Comparison of ENCODE assay signal across 28 cellular contexts in the genomic region with DNA sequence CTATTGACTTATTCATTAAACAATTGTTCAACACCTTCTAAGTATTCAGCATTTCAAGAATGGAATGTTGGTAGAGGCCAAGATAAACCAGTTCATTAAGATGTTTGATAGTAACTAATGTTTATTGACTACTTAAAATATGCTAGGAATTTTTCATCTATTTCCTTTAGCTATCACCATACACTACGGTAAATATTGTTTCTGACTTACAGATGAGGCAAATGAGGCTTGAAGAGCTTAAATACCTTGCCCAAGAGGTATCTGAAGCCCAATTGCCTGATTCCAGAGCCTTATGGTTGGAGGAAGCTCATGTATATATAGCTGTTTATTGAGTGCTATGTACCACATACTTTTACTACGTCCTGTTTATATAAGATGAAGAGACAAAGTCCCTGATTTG.
A peak's percentile ranks its signal among the peaks of the same experiment; 100 is the strongest.
DNase-seq lines count a peak whose midpoint lies in the region; ATAC-seq, FAIRE-seq and TF ChIP-seq lines count a peak whose summit lies in the region.
"Had no signal": no experiment of that assay in that cellular context is flagged by ENCODE, and none has a peak within 500 bp of the region (broad histone marks: within the 10 kb centered on the region; RNA-seq: fewer than 3 reads in every experiment).

No MANE protein-coding gene starts in this region.

- no peaks in the 10 kb centered on the region for H3K27me3 Mint-ChIP-seq in progenitor cell of endocrine pancreas
- peaks cover 1% of the 10 kb centered on the region for H3K27me3 Mint-ChIP-seq in activated CD8-positive, alpha-beta T cell treated with anti-CD3 and anti-CD28 coated beads for 36 hours
- H3K27me3 Mint-ChIP-seq in activated CD8-positive, alpha-beta memory T cell treated with anti-CD3 and anti-CD28 coated beads, Interleukin-2, amount 10 ng/mL, durations not matched to agents 7 days and 5 days = no peaks in the 10 kb centered on the region
- H3K27me3 Mint-ChIP-seq: activated CD4-positive, alpha-beta T cell treated with anti-CD3 and anti-CD28 coated beads for 36 hours; naive thymus-derived CD4-positive, alpha-beta T cell; stimulated activated memory B cell treated with anti-CD40 and anti-IgM and Interleukin-4, amounts not matched to agents 10 μg/mL and 1 μg/mL and 100 μg/mL, for 72 hours had no signal

- H3K4me2 ChIP-seq in endothelial cell of umbilical vein (ENCODE audit: insufficient read depth, low read length) = peak overlapping the region; percentile 67
- H3K4me2 ChIP-seq: BLaER1 had no signal

- peak overlapping the region; percentile 55 for H3K9ac ChIP-seq in endothelial cell of umbilical vein (replicated peaks; ENCODE audit: extremely low read depth, insufficient read depth, low read length)
- H3K9ac ChIP-seq: BLaER1 had no signal

- no peak overlapping the region for H3K4me3 ChIP-seq in endothelial cell of umbilical vein (replicated peaks in 1 of 3; ENCODE audit: insufficient read depth in 1 of 3, low read depth in 1 of 3, low read length in 3 of 3)
- H3K4me3 ChIP-seq: BLaER1, HAP-1, MG63, spleen had no signal

- no peak overlapping the region for H3K4me3 Mint-ChIP-seq in progenitor cell of endocrine pancreas (ENCODE audit: low read depth)
- H3K4me3 Mint-ChIP-seq in activated CD8-positive, alpha-beta T cell treated with anti-CD3 and anti-CD28 coated beads for 36 hours = no peak overlapping the region
- H3K4me3 Mint-ChIP-seq in activated CD8-positive, alpha-beta memory T cell treated with anti-CD3 and anti-CD28 coated beads, Interleukin-2, amount 10 ng/mL, durations not matched to agents 7 days and 5 days = no peak overlapping the region
- H3K4me3 Mint-ChIP-seq: activated CD4-positive, alpha-beta T cell treated with anti-CD3 and anti-CD28 coated beads for 36 hours; activated naive CD4-positive, alpha-beta T cell treated with anti-CD3 and anti-CD28 coated beads for 36 hours; activated T-cell treated with anti-CD3 and anti-CD28 coated beads, Interleukin-2, amount 50 U/mL, for 72 hours; naive thymus-derived CD4-positive, alpha-beta T cell; stimulated activated memory B cell treated with anti-CD40 and anti-IgM and Interleukin-4, amounts not matched to agents 10 μg/mL and 1 μg/mL and 100 μg/mL, for 72 hours had no signal

- TF ChIP-seq CTCF in D721Med (IDR thresholded peaks at IDR 0.05; ENCODE audit: insufficient read depth, missing control alignments) (no peak), endothelial cell of umbilical vein (IDR thresholded peaks at IDR 0.05; ENCODE audit: extremely low read depth in 1 of 2, insufficient read depth in 1 of 2, low read depth in 1 of 2, low read length in 2 of 2) (no peak), progenitor cell of endocrine pancreas (IDR thresholded peaks at IDR 0.05; ENCODE audit: unreplicated experiment) (no peak)
- no peak for TF ChIP-seq CTCF in activated CD8-positive, alpha-beta T cell treated with anti-CD3 and anti-CD28 coated beads for 36 hours (IDR thresholded peaks at IDR 0.05)

- peaks cover 14% of the 10 kb centered on the region for H3K4me1 ChIP-seq in endothelial cell of umbilical vein (ENCODE audit: control insufficient read depth, extremely low read depth, insufficient read depth, low read length)
- H3K4me1 ChIP-seq: BLaER1, HAP-1, spleen had no signal

- FAIRE-seq in D721Med (lab: Jason Lieb, UNC) (peak; percentile 6), endothelial cell of umbilical vein (lab: Jason Lieb, UNC) (no peak)
- FAIRE-seq: GM19239 had no signal

- dilution Hi-C loops in endothelial cell of umbilical vein (cut with MboI; ENCODE audit: extremely low pct_ligation_motif_present, low sequenced_read_pairs) = no loop called here

- H3K27ac Mint-ChIP-seq in progenitor cell of endocrine pancreas = peak overlapping the region; percentile 69
- H3K27ac Mint-ChIP-seq in activated CD8-positive, alpha-beta T cell treated with anti-CD3 and anti-CD28 coated beads for 36 hours = no peak overlapping the region
- no peak overlapping the region for H3K27ac Mint-ChIP-seq in activated CD8-positive, alpha-beta memory T cell treated with anti-CD3 and anti-CD28 coated beads, Interleukin-2, amount 10 ng/mL, durations not matched to agents 7 days and 5 days
- H3K27ac Mint-ChIP-seq: activated CD4-positive, alpha-beta T cell treated with anti-CD3 and anti-CD28 coated beads for 36 hours; activated naive CD4-positive, alpha-beta T cell treated with anti-CD3 and anti-CD28 coated beads for 36 hours; activated T-cell treated with anti-CD3 and anti-CD28 coated beads, Interleukin-2, amount 50 U/mL, for 72 hours; naive thymus-derived CD4-positive, alpha-beta T cell; stimulated activated memory B cell treated with anti-CD40 and anti-IgM and Interleukin-4, amounts not matched to agents 10 μg/mL and 1 μg/mL and 100 μg/mL, for 72 hours had no signal

- intact Hi-C loops in endothelial cell of umbilical vein (cut with micrococcal nuclease) = loop anchor here (1.0 to 5.0 kb wide), 7 partner anchors 42 to 1206 kb away; no protein-coding TSS in a partner anchor
- intact Hi-C loops in activated CD8-positive, alpha-beta T cell treated with anti-CD3 and anti-CD28 coated beads for 36 hours (cut with micrococcal nuclease) = no loop called here

- DNase-seq in D721Med (ENCODE audit: insufficient read length, low spot score) (no peak), NCI-H226 (peak; percentile 31), endothelial cell of umbilical vein (ENCODE audit: low read depth, low spot score) (peak; percentile 73), progenitor cell of endocrine pancreas (ENCODE audit: low spot score, unreplicated experiment) (no peak), dedifferentiated amniotic fluid mesenchymal stem cell (ENCODE audit: extremely low spot score) (no peak), activated gamma-delta T cell (lab: John Stamatoyannopoulos, UW) (no peak)
- DNase-seq in activated CD8-positive, alpha-beta T cell treated with anti-CD3 and anti-CD28 coated beads for 36 hours = no peak
- DNase-seq in activated CD8-positive, alpha-beta memory T cell treated with anti-CD3 and anti-CD28 coated beads, Interleukin-2, amount 10 ng/mL, durations not matched to agents 7 days and 5 days = no peak
- DNase-seq: activated CD4-positive, alpha-beta T cell treated with anti-CD3 and anti-CD28 coated beads for 36 hours; activated naive CD4-positive, alpha-beta T cell treated with anti-CD3 and anti-CD28 coated beads for 36 hours; activated T-cell treated with anti-CD3 and anti-CD28 coated beads, Interleukin-2, amount 50 U/mL, for 72 hours; central memory CD4-positive, alpha-beta T cell; head of caudate nucleus; left cardiac atrium; MG63; naive thymus-derived CD4-positive, alpha-beta T cell; NCI-H2081; NCI-H446; nucleus accumbens; retina; SIG-M5; spleen; stimulated activated CD4-positive, alpha-beta T cell treated with anti-CD3 and anti-CD28 coated beads, Interleukin-2, amount 100 ng/mL, for 48 hours had no signal

- H3K9me1 ChIP-seq in endothelial cell of umbilical vein (replicated peaks; ENCODE audit: control insufficient read depth, extremely low read depth, insufficient read depth, low read length) = no peaks in the 10 kb centered on the region

- POLR2A ChIA-PET in endothelial cell of umbilical vein (lab: Charles Lee) = interaction anchor here (1.4 to 1.9 kb wide), 2 partner anchors 169 to 574 kb away, joined by 4 to 7 read pairs; partner anchors contain the start of gene SPRY2
- POLR2A ChIA-PET in activated CD8-positive, alpha-beta T cell treated with anti-CD3 and anti-CD28 coated beads for 36 hours (lab: Charles Lee) = no interaction called here

- peak overlapping the region; percentile 76 for H3K27ac ChIP-seq in endothelial cell of umbilical vein (ENCODE audit: insufficient read depth, low read depth, low read length)
- H3K27ac ChIP-seq: BLaER1, epithelial cell of prostate, spleen had no signal

- ATAC-seq in activated CD8-positive, alpha-beta T cell treated with anti-CD3 and anti-CD28 coated beads for 36 hours = no peak
- ATAC-seq in activated CD8-positive, alpha-beta memory T cell treated with anti-CD3 and anti-CD28 coated beads, Interleukin-2, amount 10 ng/mL, durations not matched to agents 7 days and 5 days = no peak
- ATAC-seq: activated CD4-positive, alpha-beta T cell treated with anti-CD3 and anti-CD28 coated beads for 36 hours; activated T-cell treated with anti-CD3 and anti-CD28 coated beads, Interleukin-2, amount 50 U/mL, for 72 hours; left cardiac atrium; naive thymus-derived CD4-positive, alpha-beta T cell; stimulated activated memory B cell treated with anti-CD40 and anti-IgM and Interleukin-4, amounts not matched to agents 10 μg/mL and 1 μg/mL and 100 μg/mL, for 72 hours had no signal

- H4K20me1 ChIP-seq in endothelial cell of umbilical vein (replicated peaks; ENCODE audit: control insufficient read depth, extremely low read depth, insufficient read depth, low read length) = no peaks in the 10 kb centered on the region
- H4K20me1 ChIP-seq: BLaER1 had no signal

- BruUV-seq in endothelial cell of umbilical vein (replicated peaks; lab: Mats Ljungman, UMichigan) = no TSS peak

- H3K27me3 ChIP-seq in endothelial cell of umbilical vein (ENCODE audit: control insufficient read depth in 2 of 2, insufficient read depth in 2 of 2, low read length in 2 of 2) = no peaks in the 10 kb centered on the region
- H3K27me3 ChIP-seq: BLaER1, MG63, spleen had no signal

- no peaks in the 10 kb centered on the region for H3K9me3 ChIP-seq in endothelial cell of umbilical vein (replicated peaks; ENCODE audit: control insufficient read depth, insufficient read depth, low read length)
- H3K9me3 ChIP-seq: HAP-1, MG63 had no signal

- H2AFZ ChIP-seq in endothelial cell of umbilical vein (ENCODE audit: low read depth, low read length) = peak overlapping the region; percentile 79

- peaks cover 8% of the 10 kb centered on the region for H3K36me3 Mint-ChIP-seq in progenitor cell of endocrine pancreas (ENCODE audit: insufficient read depth)
- no peaks in the 10 kb centered on the region for H3K36me3 Mint-ChIP-seq in activated CD8-positive, alpha-beta T cell treated with anti-CD3 and anti-CD28 coated beads for 36 hours (ENCODE audit: low read depth)
- no peaks in the 10 kb centered on the region for H3K36me3 Mint-ChIP-seq in activated CD8-positive, alpha-beta memory T cell treated with anti-CD3 and anti-CD28 coated beads, Interleukin-2, amount 10 ng/mL, durations not matched to agents 7 days and 5 days
- H3K36me3 Mint-ChIP-seq: naive thymus-derived CD4-positive, alpha-beta T cell; stimulated activated memory B cell treated with anti-CD40 and anti-IgM and Interleukin-4, amounts not matched to agents 10 μg/mL and 1 μg/mL and 100 μg/mL, for 72 hours had no signal

- peaks cover 19% of the 10 kb centered on the region for H3K9me3 Mint-ChIP-seq in progenitor cell of endocrine pancreas (ENCODE audit: low read depth)
- H3K9me3 Mint-ChIP-seq in activated CD8-positive, alpha-beta T cell treated with anti-CD3 and anti-CD28 coated beads for 36 hours = peaks cover 8% of the 10 kb centered on the region
- no peaks in the 10 kb centered on the region for H3K9me3 Mint-ChIP-seq in activated CD8-positive, alpha-beta memory T cell treated with anti-CD3 and anti-CD28 coated beads, Interleukin-2, amount 10 ng/mL, durations not matched to agents 7 days and 5 days (ENCODE audit: low read depth)

- no peak for TF ChIP-seq POLR2A in endothelial cell of umbilical vein (IDR thresholded peaks at IDR 0.05; ENCODE audit: low read depth, low read length)

- H3K4me1 Mint-ChIP-seq in progenitor cell of endocrine pancreas (ENCODE audit: low read depth) = peaks cover 10% of the 10 kb centered on the region
- H3K4me1 Mint-ChIP-seq in activated CD8-positive, alpha-beta T cell treated with anti-CD3 and anti-CD28 coated beads for 36 hours (ENCODE audit: low read depth) = peaks cover 7% of the 10 kb centered on the region
- H3K4me1 Mint-ChIP-seq in activated CD8-positive, alpha-beta memory T cell treated with anti-CD3 and anti-CD28 coated beads, Interleukin-2, amount 10 ng/mL, durations not matched to agents 7 days and 5 days = no peaks in the 10 kb centered on the region
- H3K4me1 Mint-ChIP-seq: naive thymus-derived CD4-positive, alpha-beta T cell; stimulated activated memory B cell treated with anti-CD40 and anti-IgM and Interleukin-4, amounts not matched to agents 10 μg/mL and 1 μg/mL and 100 μg/mL, for 72 hours had no signal

- H3K79me2 ChIP-seq in endothelial cell of umbilical vein (ENCODE audit: control insufficient read depth, insufficient read depth, low read length) = no peaks in the 10 kb centered on the region

- CTCF ChIA-PET in endothelial cell of umbilical vein (lab: Charles Lee) = interaction anchor here (1.0 to 2.6 kb wide), 10 partner anchors 8 to 1250 kb away, joined by 3 to 15 read pairs (median 6); partner anchors contain the start of gene SPRY2
- CTCF ChIA-PET in activated CD8-positive, alpha-beta T cell treated with anti-CD3 and anti-CD28 coated beads for 36 hours (lab: Charles Lee) = no interaction called here
- CTCF ChIA-PET in activated CD8-positive, alpha-beta memory T cell treated with anti-CD3 and anti-CD28 coated beads, Interleukin-2, amount 10 ng/mL, durations not matched to agents 7 days and 5 days (lab: Charles Lee) = no interaction called here

- no peaks in the 10 kb centered on the region for H3K36me3 ChIP-seq in endothelial cell of umbilical vein (ENCODE audit: control insufficient read depth in 2 of 2, extremely low read depth in 1 of 2, insufficient read depth in 2 of 2, low read length in 2 of 2)
- H3K36me3 ChIP-seq: BLaER1, HAP-1, MG63, spleen had no signal

Comparison
In these comparisons a context has a peak if more than half of its experiments do, and no peak if none do; other contexts are left out.
1. DNase-seq: peak in NCI-H226 (single experiment) and endothelial cell of umbilical vein (single experiment); none in D721Med (single experiment), progenitor cell of endocrine pancreas (single experiment), activated CD8-positive, alpha-beta T cell treated with anti-CD3 and anti-CD28 coated beads for 36 hours (single experiment), dedifferentiated amniotic fluid mesenchymal stem cell (single experiment), activated CD8-positive, alpha-beta memory T cell treated with anti-CD3 and anti-CD28 coated beads, Interleukin-2, amount 10 ng/mL, durations not matched to agents 7 days and 5 days (single experiment) and activated gamma-delta T cell (single experiment).